In genomic region chr9:33024966-33025571, GRCh38 we compare ENCODE assay signal across 1 cellular context.
TF ChIP-seq lines count a peak whose summit lies in the region.

TSS of gene DNAJA1 (plus strand) at chr9:33025273. CDS start at chr9:33026485, 1,212 bp downstream.

TF ChIP-seq in HepG2, 621 proteins besides CTCF, POLR2A, EP300 and RAD21 (continued from another document and continues in another):
- TF ChIP-seq, protein P1, sequence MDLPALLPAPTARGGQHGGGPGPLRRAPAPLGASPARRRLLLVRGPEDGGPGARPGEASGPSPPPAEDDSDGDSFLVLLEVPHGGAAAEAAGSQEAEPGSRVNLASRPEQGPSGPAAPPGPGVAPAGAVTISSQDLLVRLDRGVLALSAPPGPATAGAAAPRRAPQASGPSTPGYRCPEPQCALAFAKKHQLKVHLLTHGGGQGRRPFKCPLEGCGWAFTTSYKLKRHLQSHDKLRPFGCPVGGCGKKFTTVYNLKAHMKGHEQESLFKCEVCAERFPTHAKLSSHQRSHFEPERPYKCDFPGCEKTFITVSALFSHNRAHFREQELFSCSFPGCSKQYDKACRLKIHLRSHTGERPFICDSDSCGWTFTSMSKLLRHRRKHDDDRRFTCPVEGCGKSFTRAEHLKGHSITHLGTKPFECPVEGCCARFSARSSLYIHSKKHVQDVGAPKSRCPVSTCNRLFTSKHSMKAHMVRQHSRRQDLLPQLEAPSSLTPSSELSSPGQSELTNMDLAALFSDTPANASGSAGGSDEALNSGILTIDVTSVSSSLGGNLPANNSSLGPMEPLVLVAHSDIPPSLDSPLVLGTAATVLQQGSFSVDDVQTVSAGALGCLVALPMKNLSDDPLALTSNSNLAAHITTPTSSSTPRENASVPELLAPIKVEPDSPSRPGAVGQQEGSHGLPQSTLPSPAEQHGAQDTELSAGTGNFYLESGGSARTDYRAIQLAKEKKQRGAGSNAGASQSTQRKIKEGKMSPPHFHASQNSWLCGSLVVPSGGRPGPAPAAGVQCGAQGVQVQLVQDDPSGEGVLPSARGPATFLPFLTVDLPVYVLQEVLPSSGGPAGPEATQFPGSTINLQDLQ (CRISPR knock-in tag; IDR thresholded peaks at IDR 0.05): no peak
- TF ChIP-seq KLF9 (CRISPR knock-in tag; IDR thresholded peaks at IDR 0.05; ENCODE audit: low read depth) (no peak), ZSCAN29 (CRISPR knock-in tag; conservative IDR thresholded peaks at IDR 0.05) (no peak), KLF13 (CRISPR knock-in tag; IDR thresholded peaks at IDR 0.05) (peak; percentile 46; the same call in 1 of the 2 replicates), DR1 (CRISPR knock-in tag; IDR thresholded peaks at IDR 0.05) (peak; percentile 99), XRCC5 (optimal IDR thresholded peaks at IDR 0.05; ENCODE audit: low read length) (no peak), ZNF570 (CRISPR knock-in tag; IDR thresholded peaks at IDR 0.05; ENCODE audit: borderline replicate concordance) (no peak), TFDP2 (CRISPR knock-in tag; IDR thresholded peaks at IDR 0.05) (peak; percentile 86), KLF15 (CRISPR knock-in tag; IDR thresholded peaks at IDR 0.05; ENCODE audit: borderline replicate concordance) (no peak; the same call in 1 of the 2 replicates), KDM6A (CRISPR knock-in tag; IDR thresholded peaks at IDR 0.05; ENCODE audit: low read depth) (no peak; the same call in 1 of the 2 replicates), MYC (CRISPR knock-in tag; IDR thresholded peaks at IDR 0.05; ENCODE audit: borderline replicate concordance) (peak; percentile 83; the same call in 1 of the 2 replicates), ARNTL (CRISPR knock-in tag; IDR thresholded peaks at IDR 0.05) (0 out of 2 replicates have a peak, but pooled peaks have one; percentile 17), ARID2 (CRISPR knock-in tag; IDR thresholded peaks at IDR 0.05; ENCODE audit: borderline replicate concordance) (peak; percentile 94), ZFX (CRISPR knock-in tag; IDR thresholded peaks at IDR 0.05; ENCODE audit: low read depth) (peak; percentile 82), CENPX (CRISPR knock-in tag; IDR thresholded peaks at IDR 0.05) (no peak), CCAR2 (optimal IDR thresholded peaks at IDR 0.05; ENCODE audit: low read depth, low read length) (no peak), ETV6 (CRISPR knock-in tag; conservative IDR thresholded peaks at IDR 0.05) (peak; percentile 85; the same call in 1 of the 2 replicates), ZNF124 (CRISPR knock-in tag; IDR thresholded peaks at IDR 0.05) (peak; percentile 82; the same call in 1 of the 2 replicates), HNF4G (IDR thresholded peaks at IDR 0.05; ENCODE audit: borderline replicate concordance, low read depth, low read length) (0 out of 2 replicates have a peak, but pooled peaks have one; percentile 15), HNF4G (CRISPR knock-in tag; IDR thresholded peaks at IDR 0.05; ENCODE audit: borderline replicate concordance, low read depth) (0 out of 2 replicates have a peak, but pooled peaks have one; percentile 20), CHD4 (IDR thresholded peaks at IDR 0.05; ENCODE audit: borderline replicate concordance, low read length) (no peak), ZNF530 (CRISPR knock-in tag; IDR thresholded peaks at IDR 0.05; ENCODE audit: low read depth) (no peak), FLYWCH1 (CRISPR knock-in tag; IDR thresholded peaks at IDR 0.05) (no peak), ZNF557 (CRISPR knock-in tag; IDR thresholded peaks at IDR 0.05) (no peak), FOXC1 (CRISPR knock-in tag; IDR thresholded peaks at IDR 0.05; ENCODE audit: borderline replicate concordance) (peak; percentile 93; the same call in 1 of the 2 replicates), KLF11 (CRISPR knock-in tag; IDR thresholded peaks at IDR 0.05) (peak; percentile 73), ZBTB43 (CRISPR knock-in tag; conservative IDR thresholded peaks at IDR 0.05) (no peak), MTF1 (CRISPR knock-in tag; IDR thresholded peaks at IDR 0.05) (no peak; the same call in 1 of the 2 replicates), DRAP1 (CRISPR knock-in tag; IDR thresholded peaks at IDR 0.05) (peak; percentile 99), JUN (CRISPR knock-in tag; IDR thresholded peaks at IDR 0.05) (no peak), STAT5B (CRISPR knock-in tag; IDR thresholded peaks at IDR 0.05) (no peak), JUNB (CRISPR knock-in tag; IDR thresholded peaks at IDR 0.05; ENCODE audit: borderline replicate concordance) (peak; percentile 22; the same call in 1 of the 2 replicates), SALL1 (CRISPR knock-in tag; IDR thresholded peaks at IDR 0.05) (peak; percentile 77), UBTF (CRISPR knock-in tag; IDR thresholded peaks at IDR 0.05) (peak; percentile 68), CHD2 (IDR thresholded peaks at IDR 0.05; ENCODE audit: low read depth, low read length) (peak; percentile 37; the same call in 1 of the 2 replicates), SOX6 (IDR thresholded peaks at IDR 0.05) (no peak), SOX6 (CRISPR knock-in tag; IDR thresholded peaks at IDR 0.05) (peak; percentile 66; the same call in 1 of the 2 replicates), HNRNPLL (IDR thresholded peaks at IDR 0.05; ENCODE audit: low read depth, low read length, poor library complexity, severe bottlenecking) (peak; percentile 77), CSRNP1 (CRISPR knock-in tag; IDR thresholded peaks at IDR 0.05) (peak; percentile 86), CBX2 (IDR thresholded peaks at IDR 0.05; ENCODE audit: low read depth, low read length) (no peak), CBX2 (CRISPR knock-in tag; IDR thresholded peaks at IDR 0.05; ENCODE audit: low read depth) (no peak)
- TF ChIP-seq, protein P2, sequence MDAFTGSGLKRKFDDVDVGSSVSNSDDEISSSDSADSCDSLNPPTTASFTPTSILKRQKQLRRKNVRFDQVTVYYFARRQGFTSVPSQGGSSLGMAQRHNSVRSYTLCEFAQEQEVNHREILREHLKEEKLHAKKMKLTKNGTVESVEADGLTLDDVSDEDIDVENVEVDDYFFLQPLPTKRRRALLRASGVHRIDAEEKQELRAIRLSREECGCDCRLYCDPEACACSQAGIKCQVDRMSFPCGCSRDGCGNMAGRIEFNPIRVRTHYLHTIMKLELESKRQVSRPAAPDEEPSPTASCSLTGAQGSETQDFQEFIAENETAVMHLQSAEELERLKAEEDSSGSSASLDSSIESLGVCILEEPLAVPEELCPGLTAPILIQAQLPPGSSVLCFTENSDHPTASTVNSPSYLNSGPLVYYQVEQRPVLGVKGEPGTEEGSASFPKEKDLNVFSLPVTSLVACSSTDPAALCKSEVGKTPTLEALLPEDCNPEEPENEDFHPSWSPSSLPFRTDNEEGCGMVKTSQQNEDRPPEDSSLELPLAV (CRISPR knock-in tag; conservative IDR thresholded peaks at IDR 0.05; ENCODE audit: low read depth): peak; percentile 81; the same call in 1 of the 2 replicates
- TF ChIP-seq, protein P3, sequence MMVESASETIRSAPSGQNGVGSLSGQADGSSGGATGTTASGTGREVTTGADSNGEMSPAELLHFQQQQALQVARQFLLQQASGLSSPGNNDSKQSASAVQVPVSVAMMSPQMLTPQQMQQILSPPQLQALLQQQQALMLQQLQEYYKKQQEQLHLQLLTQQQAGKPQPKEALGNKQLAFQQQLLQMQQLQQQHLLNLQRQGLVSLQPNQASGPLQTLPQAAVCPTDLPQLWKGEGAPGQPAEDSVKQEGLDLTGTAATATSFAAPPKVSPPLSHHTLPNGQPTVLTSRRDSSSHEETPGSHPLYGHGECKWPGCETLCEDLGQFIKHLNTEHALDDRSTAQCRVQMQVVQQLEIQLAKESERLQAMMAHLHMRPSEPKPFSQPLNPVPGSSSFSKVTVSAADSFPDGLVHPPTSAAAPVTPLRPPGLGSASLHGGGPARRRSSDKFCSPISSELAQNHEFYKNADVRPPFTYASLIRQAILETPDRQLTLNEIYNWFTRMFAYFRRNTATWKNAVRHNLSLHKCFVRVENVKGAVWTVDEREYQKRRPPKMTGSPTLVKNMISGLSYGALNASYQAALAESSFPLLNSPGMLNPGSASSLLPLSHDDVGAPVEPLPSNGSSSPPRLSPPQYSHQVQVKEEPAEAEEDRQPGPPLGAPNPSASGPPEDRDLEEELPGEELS (CRISPR knock-in tag; IDR thresholded peaks at IDR 0.05): peak; percentile 8; the same call in 1 of the 2 replicates
- TF ChIP-seq, protein P4, sequence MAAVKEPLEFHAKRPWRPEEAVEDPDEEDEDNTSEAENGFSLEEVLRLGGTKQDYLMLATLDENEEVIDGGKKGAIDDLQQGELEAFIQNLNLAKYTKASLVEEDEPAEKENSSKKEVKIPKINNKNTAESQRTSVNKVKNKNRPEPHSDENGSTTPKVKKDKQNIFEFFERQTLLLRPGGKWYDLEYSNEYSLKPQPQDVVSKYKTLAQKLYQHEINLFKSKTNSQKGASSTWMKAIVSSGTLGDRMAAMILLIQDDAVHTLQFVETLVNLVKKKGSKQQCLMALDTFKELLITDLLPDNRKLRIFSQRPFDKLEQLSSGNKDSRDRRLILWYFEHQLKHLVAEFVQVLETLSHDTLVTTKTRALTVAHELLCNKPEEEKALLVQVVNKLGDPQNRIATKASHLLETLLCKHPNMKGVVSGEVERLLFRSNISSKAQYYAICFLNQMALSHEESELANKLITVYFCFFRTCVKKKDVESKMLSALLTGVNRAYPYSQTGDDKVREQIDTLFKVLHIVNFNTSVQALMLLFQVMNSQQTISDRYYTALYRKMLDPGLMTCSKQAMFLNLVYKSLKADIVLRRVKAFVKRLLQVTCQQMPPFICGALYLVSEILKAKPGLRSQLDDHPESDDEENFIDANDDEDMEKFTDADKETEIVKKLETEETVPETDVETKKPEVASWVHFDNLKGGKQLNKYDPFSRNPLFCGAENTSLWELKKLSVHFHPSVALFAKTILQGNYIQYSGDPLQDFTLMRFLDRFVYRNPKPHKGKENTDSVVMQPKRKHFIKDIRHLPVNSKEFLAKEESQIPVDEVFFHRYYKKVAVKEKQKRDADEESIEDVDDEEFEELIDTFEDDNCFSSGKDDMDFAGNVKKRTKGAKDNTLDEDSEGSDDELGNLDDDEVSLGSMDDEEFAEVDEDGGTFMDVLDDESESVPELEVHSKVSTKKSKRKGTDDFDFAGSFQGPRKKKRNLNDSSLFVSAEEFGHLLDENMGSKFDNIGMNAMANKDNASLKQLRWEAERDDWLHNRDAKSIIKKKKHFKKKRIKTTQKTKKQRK (IDR thresholded peaks at IDR 0.05; ENCODE audit: low read length): no peak
- TF ChIP-seq, protein P5, sequence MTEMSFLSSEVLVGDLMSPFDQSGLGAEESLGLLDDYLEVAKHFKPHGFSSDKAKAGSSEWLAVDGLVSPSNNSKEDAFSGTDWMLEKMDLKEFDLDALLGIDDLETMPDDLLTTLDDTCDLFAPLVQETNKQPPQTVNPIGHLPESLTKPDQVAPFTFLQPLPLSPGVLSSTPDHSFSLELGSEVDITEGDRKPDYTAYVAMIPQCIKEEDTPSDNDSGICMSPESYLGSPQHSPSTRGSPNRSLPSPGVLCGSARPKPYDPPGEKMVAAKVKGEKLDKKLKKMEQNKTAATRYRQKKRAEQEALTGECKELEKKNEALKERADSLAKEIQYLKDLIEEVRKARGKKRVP (CRISPR knock-in tag; IDR thresholded peaks at IDR 0.05): peak in 1 of 2 experiments; percentile 63; a peak in 2 of 4 replicates
- TF ChIP-seq, protein P6, sequence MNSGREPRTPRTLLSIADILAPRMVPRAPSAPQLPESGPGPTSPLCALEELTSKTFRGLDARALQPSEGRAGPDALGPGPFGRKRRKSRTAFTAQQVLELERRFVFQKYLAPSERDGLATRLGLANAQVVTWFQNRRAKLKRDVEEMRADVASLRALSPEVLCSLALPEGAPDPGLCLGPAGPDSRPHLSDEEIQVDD (CRISPR knock-in tag; IDR thresholded peaks at IDR 0.05; ENCODE audit: borderline replicate concordance): no peak
